ENCODE assay signal across 2 cellular contexts in genomic region chr10:71303569-71303907, GRCh38.
TF ChIP-seq lines count a peak whose summit lies in the region.

No MANE protein-coding gene starts in this region.

TF ChIP-seq in A549, 52 proteins besides CTCF, POLR2A, EP300 and RAD21 (continued from another document):
- TF ChIP-seq, protein P1, sequence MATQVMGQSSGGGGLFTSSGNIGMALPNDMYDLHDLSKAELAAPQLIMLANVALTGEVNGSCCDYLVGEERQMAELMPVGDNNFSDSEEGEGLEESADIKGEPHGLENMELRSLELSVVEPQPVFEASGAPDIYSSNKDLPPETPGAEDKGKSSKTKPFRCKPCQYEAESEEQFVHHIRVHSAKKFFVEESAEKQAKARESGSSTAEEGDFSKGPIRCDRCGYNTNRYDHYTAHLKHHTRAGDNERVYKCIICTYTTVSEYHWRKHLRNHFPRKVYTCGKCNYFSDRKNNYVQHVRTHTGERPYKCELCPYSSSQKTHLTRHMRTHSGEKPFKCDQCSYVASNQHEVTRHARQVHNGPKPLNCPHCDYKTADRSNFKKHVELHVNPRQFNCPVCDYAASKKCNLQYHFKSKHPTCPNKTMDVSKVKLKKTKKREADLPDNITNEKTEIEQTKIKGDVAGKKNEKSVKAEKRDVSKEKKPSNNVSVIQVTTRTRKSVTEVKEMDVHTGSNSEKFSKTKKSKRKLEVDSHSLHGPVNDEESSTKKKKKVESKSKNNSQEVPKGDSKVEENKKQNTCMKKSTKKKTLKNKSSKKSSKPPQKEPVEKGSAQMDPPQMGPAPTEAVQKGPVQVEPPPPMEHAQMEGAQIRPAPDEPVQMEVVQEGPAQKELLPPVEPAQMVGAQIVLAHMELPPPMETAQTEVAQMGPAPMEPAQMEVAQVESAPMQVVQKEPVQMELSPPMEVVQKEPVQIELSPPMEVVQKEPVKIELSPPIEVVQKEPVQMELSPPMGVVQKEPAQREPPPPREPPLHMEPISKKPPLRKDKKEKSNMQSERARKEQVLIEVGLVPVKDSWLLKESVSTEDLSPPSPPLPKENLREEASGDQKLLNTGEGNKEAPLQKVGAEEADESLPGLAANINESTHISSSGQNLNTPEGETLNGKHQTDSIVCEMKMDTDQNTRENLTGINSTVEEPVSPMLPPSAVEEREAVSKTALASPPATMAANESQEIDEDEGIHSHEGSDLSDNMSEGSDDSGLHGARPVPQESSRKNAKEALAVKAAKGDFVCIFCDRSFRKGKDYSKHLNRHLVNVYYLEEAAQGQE (IDR thresholded peaks at IDR 0.05), result no peak
- no peak for TF ChIP-seq RARB (CRISPR knock-in tag; IDR thresholded peaks at IDR 0.05)
- no peak for TF ChIP-seq ZSCAN20 (CRISPR knock-in tag; IDR thresholded peaks at IDR 0.05)
- TF ChIP-seq CBX8 (IDR thresholded peaks at IDR 0.05), result no peak
- no peak for TF ChIP-seq HOXA7 (CRISPR knock-in tag; IDR thresholded peaks at IDR 0.05)
- TF ChIP-seq SMC3 (IDR thresholded peaks at IDR 0.05), result no peak
- no peak for TF ChIP-seq JUNB (IDR thresholded peaks at IDR 0.05)
- TF ChIP-seq MYC (IDR thresholded peaks at IDR 0.05; ENCODE audit: borderline replicate concordance, low read length), result no peak
- TF ChIP-seq, protein P2, sequence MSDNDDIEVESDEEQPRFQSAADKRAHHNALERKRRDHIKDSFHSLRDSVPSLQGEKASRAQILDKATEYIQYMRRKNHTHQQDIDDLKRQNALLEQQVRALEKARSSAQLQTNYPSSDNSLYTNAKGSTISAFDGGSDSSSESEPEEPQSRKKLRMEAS (IDR thresholded peaks at IDR 0.05), result no peak
- TF ChIP-seq HDAC2 (IDR thresholded peaks at IDR 0.05), result no peak
- TF ChIP-seq EHMT2 (IDR thresholded peaks at IDR 0.05; ENCODE audit: low read depth), result no peak
- TF ChIP-seq KDM5A (IDR thresholded peaks at IDR 0.05), result no peak
- TF ChIP-seq CBX2 (IDR thresholded peaks at IDR 0.05; ENCODE audit: borderline replicate concordance, low read depth), result no peak
- TF ChIP-seq ZNF302 (CRISPR knock-in tag; IDR thresholded peaks at IDR 0.05), result no peak
- no peak for TF ChIP-seq RFX5 (IDR thresholded peaks at IDR 0.05)
- TF ChIP-seq FOSL2 (IDR thresholded peaks at IDR 0.05), result no peak
- TF ChIP-seq FOSL2 (CRISPR knock-in tag; IDR thresholded peaks at IDR 0.05), result no peak

TF ChIP-seq in neural cell, 6 proteins besides CTCF, POLR2A, EP300 and RAD21:
- TF ChIP-seq, protein P1 (IDR thresholded peaks at IDR 0.05; ENCODE audit: borderline replicate concordance), result no peak
- no peak for TF ChIP-seq TAF1 (IDR thresholded peaks at IDR 0.05; ENCODE audit: low read depth)
- no peak for TF ChIP-seq MXI1 (conservative IDR thresholded peaks at IDR 0.05; ENCODE audit: poor library complexity, severe bottlenecking)
- no peak for TF ChIP-seq SMC3 (conservative IDR thresholded peaks at IDR 0.05; ENCODE audit: poor library complexity)
- TF ChIP-seq POLR2AphosphoS5 (IDR thresholded peaks at IDR 0.05), result no peak
- no peak for TF ChIP-seq EZH2 (IDR thresholded peaks at IDR 0.05; ENCODE audit: borderline replicate concordance, insufficient read depth, low read length, poor library complexity, severe bottlenecking)
